In the genomic region with DNA sequence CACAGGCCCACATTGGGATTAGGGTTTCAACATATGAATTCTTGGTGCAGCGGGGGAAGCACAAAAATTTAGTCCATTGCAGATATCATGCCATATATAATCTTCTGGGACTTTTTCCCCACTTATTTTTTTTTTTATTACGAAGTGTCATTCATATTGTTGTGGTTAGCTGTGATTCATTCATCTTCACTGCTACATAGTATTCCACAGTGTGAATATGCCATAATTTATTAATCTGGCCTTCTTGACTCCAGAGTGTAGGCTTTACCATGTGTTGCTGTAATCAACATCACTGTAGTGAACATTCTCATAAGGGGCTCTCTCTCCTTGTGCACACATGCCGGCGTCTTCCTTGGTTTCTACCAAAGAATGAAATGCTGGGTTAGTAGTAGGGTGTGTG, we compare ENCODE assay signal across 6 cellular contexts.
"Had no signal": no experiment of that assay in that cellular context is flagged by ENCODE, and none has a peak within 500 bp of the region (broad histone marks: within the 10 kb centered on the region; RNA-seq: fewer than 3 reads in every experiment).

No MANE protein-coding gene starts in this region.

- H3K27ac Mint-ChIP-seq: IgD-negative memory B cell had no signal

- DNase-seq: GM23248, GOT3, H7, KG1 had no signal

- H3K4me1 Mint-ChIP-seq: IgD-negative memory B cell had no signal

- H3K27ac ChIP-seq: GM23248 had no signal

- H2AFZ ChIP-seq: GM23248 had no signal

- H3K4me3 Mint-ChIP-seq: IgD-negative memory B cell had no signal

- H3K9me3 Mint-ChIP-seq: IgD-negative memory B cell had no signal

- H3K4me3 ChIP-seq: GM23248, HAP-1 had no signal

- H3K9me3 ChIP-seq: HAP-1 had no signal

- H3K36me3 Mint-ChIP-seq: IgD-negative memory B cell had no signal

- H3K36me3 ChIP-seq: HAP-1 had no signal

- H3K9ac ChIP-seq: GM23248 had no signal
